Comparison of ENCODE assay signal across 25 cellular contexts in the genomic region with DNA sequence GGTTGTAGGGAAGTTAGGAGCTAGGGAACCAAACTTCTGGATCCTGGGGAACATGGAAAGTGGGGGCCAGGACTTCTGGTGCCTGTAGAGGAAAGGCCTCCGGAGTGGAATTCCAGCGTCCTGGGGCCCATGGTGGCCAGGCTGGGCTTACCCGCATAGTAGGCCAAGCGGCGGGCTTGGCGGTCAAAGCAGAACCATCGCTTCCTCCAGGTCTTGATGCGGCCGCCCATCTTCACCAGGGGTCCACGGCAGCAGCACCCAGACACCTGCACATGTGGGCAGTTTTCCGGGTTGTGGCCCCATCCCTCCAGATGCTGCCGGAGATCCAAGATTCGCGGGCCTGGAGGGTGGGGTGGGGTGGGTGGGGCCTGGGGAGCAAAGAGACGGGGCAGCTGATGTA. TPM values are rescaled to one million over a fixed set of nuclear protein-coding genes. Genes with fewer than 3 reads are reported as not detected.
"Had no signal": no experiment of that assay in that cellular context is flagged by ENCODE, and none has a peak within 500 bp of the region (broad histone marks: within the 10 kb centered on the region; RNA-seq: fewer than 3 reads in every experiment).

No MANE protein-coding gene starts in this region.

- H3K4me1 ChIP-seq: foreskin keratinocyte had no signal

- H2AFZ ChIP-seq: hepatocyte had no signal

- H3K27me3 ChIP-seq: colonic mucosa, dorsolateral prefrontal cortex, esophagus muscularis mucosa, foreskin keratinocyte, gastroesophageal sphincter, heart left ventricle, hepatocyte, left lung had no signal

- FAIRE-seq: endothelial cell of umbilical vein, frontal cortex had no signal

- H3K79me2 ChIP-seq: hepatocyte had no signal

- H3K27ac ChIP-seq: colonic mucosa, dorsolateral prefrontal cortex, esophagus muscularis mucosa, foreskin keratinocyte, gastroesophageal sphincter, heart left ventricle, hepatocyte, left lung, lower lobe of right lung had no signal

- H3K4me2 ChIP-seq: hepatocyte had no signal

- H3K36me3 ChIP-seq: colonic mucosa, left lung, lower lobe of right lung had no signal

- H3K4me3 ChIP-seq: colonic mucosa, dorsolateral prefrontal cortex, esophagus muscularis mucosa, gastroesophageal sphincter, heart left ventricle, hepatocyte, left lung, lower lobe of right lung, mucosa of descending colon had no signal

- H3K9me3 ChIP-seq: colonic mucosa, esophagus muscularis mucosa, gastroesophageal sphincter, heart left ventricle, left lung, lower lobe of right lung, mucosa of descending colon had no signal

- DNase-seq: colonic mucosa; cortex of kidney; dermis blood vessel endothelial cell; dorsolateral prefrontal cortex; effector CD4-positive, alpha-beta T cell; effector memory CD4-positive, alpha-beta T cell; foreskin keratinocyte; heart left ventricle; hypothalamus; immature natural killer cell; islet precursor cell; left cardiac atrium; left ventricle myocardium superior; lower lobe of right lung; mesenchymal stem cell; mucosa of descending colon; naive thymus-derived CD4-positive, alpha-beta T cell had no signal

- ATAC-seq: foreskin keratinocyte; gastroesophageal sphincter; heart left ventricle; left cardiac atrium; left lung; left ventricle myocardium superior; lower lobe of right lung; mucosa of descending colon; naive thymus-derived CD4-positive, alpha-beta T cell had no signal

RNA-seq across cellular contexts. Expression of a gene that starts 13.8 kb away (rescaled TPM):
- total RNA-seq: endothelial cell of umbilical vein had no signal

RNA-seq across cellular contexts. Expression of a gene that starts 53.8 kb away (rescaled TPM):
- total RNA-seq: dermis blood vessel endothelial cell, epithelial cell of proximal tubule, hepatocyte, kidney epithelial cell had no signal
